Comparison of ENCODE assay signal across 8 cellular contexts in genomic region chr18:32470136-32470712, GRCh38. TPM values are rescaled to one million over a fixed set of nuclear protein-coding genes. Genes with fewer than 3 reads are reported as not detected.
DNase-seq lines count a peak whose midpoint lies in the region; ATAC-seq and TF ChIP-seq lines count a peak whose summit lies in the region.

No MANE protein-coding gene starts in this region.

- no peak overlapping the region for H3K27ac Mint-ChIP-seq in T-cell
- no peak overlapping the region for H3K27ac Mint-ChIP-seq in endodermal cell

- ATAC-seq in T-cell (replicated peaks in 1 of 4) (peak in 2 of 4 experiments; percentile 3 to 4), aorta (ENCODE audit: low FRiP score) (peak; percentile 45)

- peaks cover 22 to 35% (median 32%) of the 10 kb centered on the region in 3 donors for H3K4me1 Mint-ChIP-seq in T-cell
- H3K4me1 Mint-ChIP-seq in endodermal cell: peaks cover 29% of the 10 kb centered on the region

- peak overlapping the region; percentile 77 to 80 (median 77) for H3K4me3 Mint-ChIP-seq in T-cell
- peak overlapping the region; percentile 75 for H3K4me3 Mint-ChIP-seq in endodermal cell

- H3K36me3 Mint-ChIP-seq in T-cell: no peaks in the 10 kb centered on the region
- H3K36me3 Mint-ChIP-seq in endodermal cell (ENCODE audit: low read depth): no peaks in the 10 kb centered on the region

- TF ChIP-seq CTCF in DOHH2 (IDR thresholded peaks at IDR 0.05; ENCODE audit: low read depth, low read length, poor library complexity, severe bottlenecking) (no peak), endodermal cell (conservative IDR thresholded peaks at IDR 0.05) (no peak)

- H3K4me1 ChIP-seq in DOHH2 (ENCODE audit: control insufficient read depth, low read length) (peaks cover 41% of the 10 kb centered on the region), endodermal cell (ENCODE audit: control insufficient read depth, insufficient read depth, low read length) (peaks cover 11% of the 10 kb centered on the region), mononuclear cell (ENCODE audit: insufficient read depth, low read length) (peaks cover 21% of the 10 kb centered on the region), aorta (ENCODE audit: control insufficient read depth in 1 of 2, insufficient read depth in 2 of 2, low read length in 2 of 2) (peaks cover 0 to 7% of the 10 kb centered on the region in 2 donors)

- H3K9ac ChIP-seq in endodermal cell (ENCODE audit: extremely low read depth, low read length, poor library complexity, severe bottlenecking): peak overlapping the region; percentile 2

- intact Hi-C loops in aorta (cut with DNase I): loop anchor here (1.0 to 10.0 kb wide), 6 partner anchors 77 to 378 kb away; partner anchors contain the start of gene RNF138 (in 2 of the 2)

- H3K27me3 Mint-ChIP-seq in T-cell: peaks cover 29 to 48% of the 10 kb centered on the region in 2 donors
- H3K27me3 Mint-ChIP-seq in endodermal cell (ENCODE audit: insufficient read depth): peaks cover 15% of the 10 kb centered on the region

- peaks cover 20% of the 10 kb centered on the region for H3K79me2 ChIP-seq in DOHH2 (ENCODE audit: control insufficient read depth, low read length)

- CTCF ChIA-PET in T-cell (lab: Charles Lee): interaction anchor here (0.6 to 1.7 kb wide), 5 partner anchors 61 to 312 kb away, joined by 3 to 10 read pairs (median 4); no protein-coding TSS in a partner anchor

- peak overlapping the region; percentile 87 for H3K4me2 ChIP-seq in DOHH2 (ENCODE audit: low read length)

- no peaks in the 10 kb centered on the region for H3K9me2 ChIP-seq in DOHH2 (replicated peaks; ENCODE audit: control insufficient read depth, low read length)

- H3K4me3 ChIP-seq in DOHH2 (ENCODE audit: low read length) (peak overlapping the region; percentile 86), endodermal cell (ENCODE audit: low read length) (peak overlapping the region; percentile 90), mononuclear cell (ENCODE audit: low read length) (peak overlapping the region; percentile 22), aorta (ENCODE audit: low read length in 2 of 2) (peak overlapping the region; percentile 93 to 100)

- H3K9me3 Mint-ChIP-seq in T-cell (no peaks in the 10 kb centered on the region), endodermal cell (no peaks in the 10 kb centered on the region)

- H3K9me3 ChIP-seq in DOHH2 (ENCODE audit: control insufficient read depth, insufficient read depth, low read length) (no peaks in the 10 kb centered on the region), endodermal cell (ENCODE audit: control insufficient read depth, low read length) (no peaks in the 10 kb centered on the region), mononuclear cell (ENCODE audit: low read depth, low read length) (no peaks in the 10 kb centered on the region), aorta (ENCODE audit: control insufficient read depth, low read length) (no peaks in the 10 kb centered on the region)

- H3K27me3 ChIP-seq in DOHH2 (ENCODE audit: control insufficient read depth, low read length) (peaks cover 20% of the 10 kb centered on the region), endodermal cell (ENCODE audit: control insufficient read depth, insufficient read depth, low read length, poor library complexity, severe bottlenecking) (peaks cover 16% of the 10 kb centered on the region), mononuclear cell (ENCODE audit: insufficient read depth, low read length) (peaks cover 65% of the 10 kb centered on the region), aorta (ENCODE audit: control insufficient read depth in 1 of 2, insufficient read depth in 2 of 2, low read length in 1 of 2) (no peaks in the 10 kb centered on the region)

- H3K36me3 ChIP-seq in DOHH2 (ENCODE audit: control insufficient read depth, low read length) (no peaks in the 10 kb centered on the region), endodermal cell (ENCODE audit: control insufficient read depth, insufficient read depth, low read length) (no peaks in the 10 kb centered on the region), aorta (ENCODE audit: control insufficient read depth in 1 of 2, insufficient read depth in 2 of 2, low read length in 1 of 2) (peaks cover 0 to 3% of the 10 kb centered on the region in 2 donors)

- POLR2A ChIA-PET in T-cell (lab: Charles Lee): interaction anchor here in 1 of 2 donors (0.5 kb wide), 1 partner anchor 334 kb away, joined by 7 read pairs; no protein-coding TSS in a partner anchor

- peaks cover 3% of the 10 kb centered on the region; the same call in 1 of the 2 replicates for H3F3A ChIP-seq in DOHH2 (ENCODE audit: control insufficient read depth, insufficient read depth)

- DNase-seq in HCEC 1CT (peak; percentile 27), T-cell (peak in 3 of 34 experiments; percentile 2 to 7 (median 6)), endodermal cell (peak; percentile 71), aorta (peak; percentile 57 to 83), T1000 (lab: John Stamatoyannopoulos, UW) (no peak), AG20443 (ENCODE audit: low spot score) (no peak)

- 0% methylated on average over 14 to 81 of the region's 81 CpGs for WGBS in endodermal cell (ENCODE audit: insufficient coverage in 1 of 2, insufficient read length in 1 of 2), 2 experiments
- 1% methylated on average over 39 to 81 of the region's 81 CpGs for WGBS in aorta, 2 donors

- H4K20me1 ChIP-seq in DOHH2 (ENCODE audit: control insufficient read depth, insufficient read depth, low read depth, low read length): no peaks in the 10 kb centered on the region

- H3K27ac ChIP-seq in DOHH2 (ENCODE audit: low read depth, low read length) (no peak overlapping the region), endodermal cell (ENCODE audit: low read depth, low read length) (no peak overlapping the region), aorta (ENCODE audit: low read depth in 1 of 2, low read length in 2 of 2) (peak overlapping the region; percentile 87 to 88)

RNA-seq across cellular contexts. Expression of gene GAREM1, which starts 0.5 kb away (rescaled TPM):
- total RNA-seq in T-cell (under 1 TPM; 0.26 to 0.41 (median 0.33) TPM), endodermal cell (1 to 10 TPM; 9.2 to 9.4 TPM), mononuclear cell (under 0.01 TPM), aorta (10 to 100 TPM; 10.7 to 24.0 TPM)
- polyA plus RNA-seq in endodermal cell (2013, experiment 1 of 2): 4.7 TPM
- 5.0 TPM for polyA plus RNA-seq in endodermal cell (2013, experiment 2 of 2)
- 1 to 10 TPM; 2.4 to 3.3 TPM for polyA plus RNA-seq in aorta

Comparison
In these comparisons a context has a peak if more than half of its experiments do, and no peak if none do; other contexts are left out.
1. H3K27ac ChIP-seq: peak in aorta (2 of 2); none in DOHH2 (single experiment) and endodermal cell (single experiment).
2. H3K4me3 ChIP-seq: peak in every context shown above with its lines; median percentile 96 in aorta; 90 in endodermal cell; 86 in DOHH2; 22 in mononuclear cell.
3. DNase-seq: peak in HCEC 1CT (single experiment), endodermal cell (single experiment) and aorta (2 of 2); none in T1000 (single experiment) and AG20443 (single experiment).
4. RNA of gene GAREM1, which starts 0.5 kb away (total RNA-seq): 10.7 to 24.0 TPM in aorta and 9.2 to 9.4 TPM in endodermal cell; 0.26 to 0.41 TPM in T-cell and under 0.01 TPM in mononuclear cell (single experiment); every median in the first group is over 4 times any median in the second.